ENCODE assay signal across 1 cellular context in the genomic region with DNA sequence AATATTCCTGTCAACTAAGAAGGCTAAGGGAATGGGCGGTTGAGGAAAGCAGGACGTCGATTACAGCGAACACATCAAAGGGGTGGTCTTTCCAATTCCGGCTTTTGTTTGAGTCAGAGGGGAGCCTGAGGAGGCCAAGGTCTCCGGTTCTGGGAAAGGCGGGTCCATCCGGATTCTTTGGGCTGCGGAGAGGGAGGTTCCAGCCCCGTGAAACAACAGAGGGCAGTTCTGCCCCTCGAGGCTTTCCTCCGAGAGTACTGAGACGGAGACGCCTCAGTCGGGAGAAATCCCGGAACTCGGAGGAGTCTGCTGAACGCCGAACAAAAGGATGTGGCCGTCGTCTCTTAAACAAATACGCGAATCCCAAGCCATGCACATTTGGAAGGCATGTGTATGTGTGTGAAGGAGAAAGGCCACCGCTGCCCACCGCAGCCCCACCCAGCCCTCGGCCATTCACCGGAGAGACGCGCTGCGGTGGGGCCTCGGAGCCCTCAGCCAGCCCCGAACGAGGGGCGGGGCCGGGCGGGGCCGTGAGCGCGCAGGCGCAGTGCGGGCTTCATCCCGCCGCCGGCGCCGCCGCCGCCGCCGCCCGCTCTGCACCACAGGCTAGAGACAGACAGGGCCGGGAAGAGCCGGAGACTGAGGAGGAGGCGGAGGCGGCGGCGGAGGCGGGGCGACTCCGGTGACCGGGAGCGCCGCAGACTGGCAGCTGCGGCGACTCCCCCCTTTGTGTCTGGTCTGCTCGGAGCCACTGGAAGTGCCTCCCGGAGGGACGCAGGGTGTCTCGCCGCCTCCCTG.
TF ChIP-seq lines count a peak whose summit lies in the region.

BMPR2 (plus strand) TSS at position 717 of the 798 bp plus-strand sequence. CDS start 1,148 bp downstream, outside the sequence.

TF ChIP-seq in A549, 52 proteins besides CTCF, POLR2A, EP300 and RAD21 (continued from another document):
- TF ChIP-seq TP53 (CRISPR knock-in tag; IDR thresholded peaks at IDR 0.05) = 0 out of 2 replicates have a peak, but pooled peaks have one; percentile 39
- TF ChIP-seq HOXB5 (CRISPR knock-in tag; IDR thresholded peaks at IDR 0.05) = no peak
- no peak for TF ChIP-seq KDM5A (IDR thresholded peaks at IDR 0.05)
- no peak for TF ChIP-seq ZFP36 (IDR thresholded peaks at IDR 0.05; ENCODE audit: borderline replicate concordance, partially characterized antibody)
- TF ChIP-seq ZNF302 (CRISPR knock-in tag; IDR thresholded peaks at IDR 0.05) = no peak
- no peak for TF ChIP-seq HOXB13 (CRISPR knock-in tag; IDR thresholded peaks at IDR 0.05; ENCODE audit: low read depth)
- TF ChIP-seq SMC3 (IDR thresholded peaks at IDR 0.05) = no peak
- TF ChIP-seq FOSB (CRISPR knock-in tag; IDR thresholded peaks at IDR 0.05) = no peak
- TF ChIP-seq FOXS1 (CRISPR knock-in tag; IDR thresholded peaks at IDR 0.05) = no peak
- TF ChIP-seq EHF (CRISPR knock-in tag; IDR thresholded peaks at IDR 0.05) = no peak
- no peak for TF ChIP-seq HDAC2 (IDR thresholded peaks at IDR 0.05)
- TF ChIP-seq, protein P1, sequence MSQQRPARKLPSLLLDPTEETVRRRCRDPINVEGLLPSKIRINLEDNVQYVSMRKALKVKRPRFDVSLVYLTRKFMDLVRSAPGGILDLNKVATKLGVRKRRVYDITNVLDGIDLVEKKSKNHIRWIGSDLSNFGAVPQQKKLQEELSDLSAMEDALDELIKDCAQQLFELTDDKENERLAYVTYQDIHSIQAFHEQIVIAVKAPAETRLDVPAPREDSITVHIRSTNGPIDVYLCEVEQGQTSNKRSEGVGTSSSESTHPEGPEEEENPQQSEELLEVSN (IDR thresholded peaks at IDR 0.05; ENCODE audit: borderline replicate concordance, low read depth) = peak; percentile 28
- no peak for TF ChIP-seq KDM1A (IDR thresholded peaks at IDR 0.05; ENCODE audit: low read depth)
- no peak for TF ChIP-seq TFCP2L1 (CRISPR knock-in tag; IDR thresholded peaks at IDR 0.05)
- no peak for TF ChIP-seq ATOH8 (CRISPR knock-in tag; IDR thresholded peaks at IDR 0.05; ENCODE audit: low read depth)
- TF ChIP-seq, protein P2, sequence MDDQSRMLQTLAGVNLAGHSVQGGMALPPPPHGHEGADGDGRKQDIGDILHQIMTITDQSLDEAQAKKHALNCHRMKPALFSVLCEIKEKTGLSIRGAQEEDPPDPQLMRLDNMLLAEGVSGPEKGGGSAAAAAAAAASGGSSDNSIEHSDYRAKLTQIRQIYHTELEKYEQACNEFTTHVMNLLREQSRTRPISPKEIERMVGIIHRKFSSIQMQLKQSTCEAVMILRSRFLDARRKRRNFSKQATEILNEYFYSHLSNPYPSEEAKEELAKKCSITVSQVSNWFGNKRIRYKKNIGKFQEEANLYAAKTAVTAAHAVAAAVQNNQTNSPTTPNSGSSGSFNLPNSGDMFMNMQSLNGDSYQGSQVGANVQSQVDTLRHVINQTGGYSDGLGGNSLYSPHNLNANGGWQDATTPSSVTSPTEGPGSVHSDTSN (IDR thresholded peaks at IDR 0.05) = no peak
- no peak for TF ChIP-seq GATA3 (IDR thresholded peaks at IDR 0.05; ENCODE audit: borderline replicate concordance)
- TF ChIP-seq POLR2AphosphoS2 (conservative IDR thresholded peaks at IDR 0.05; ENCODE audit: low read length) = no peak
- no peak for TF ChIP-seq CHD2 (IDR thresholded peaks at IDR 0.05; ENCODE audit: low read length, partially characterized antibody)
- no peak; the same call in 1 of the 2 replicates for TF ChIP-seq RNF2 (IDR thresholded peaks at IDR 0.05; ENCODE audit: borderline replicate concordance, low read depth)
- TF ChIP-seq PHF8 (IDR thresholded peaks at IDR 0.05; ENCODE audit: borderline replicate concordance, low read depth) = peak; percentile 77
- 0 out of 2 replicates have a peak, but pooled peaks have one; percentile 51 for TF ChIP-seq MYC (IDR thresholded peaks at IDR 0.05; ENCODE audit: borderline replicate concordance, low read length)
- TF ChIP-seq RARB (CRISPR knock-in tag; IDR thresholded peaks at IDR 0.05) = no peak
- TF ChIP-seq EHMT2 (IDR thresholded peaks at IDR 0.05; ENCODE audit: low read depth) = no peak
- no peak for TF ChIP-seq ELK1 (IDR thresholded peaks at IDR 0.05; ENCODE audit: low read depth, low read length)
- TF ChIP-seq RCOR1 (IDR thresholded peaks at IDR 0.05; ENCODE audit: low read depth, low read length) = no peak
- no peak for TF ChIP-seq CBX8 (IDR thresholded peaks at IDR 0.05)
- TF ChIP-seq USF2 (IDR thresholded peaks at IDR 0.05) = no peak
- TF ChIP-seq, protein P3, sequence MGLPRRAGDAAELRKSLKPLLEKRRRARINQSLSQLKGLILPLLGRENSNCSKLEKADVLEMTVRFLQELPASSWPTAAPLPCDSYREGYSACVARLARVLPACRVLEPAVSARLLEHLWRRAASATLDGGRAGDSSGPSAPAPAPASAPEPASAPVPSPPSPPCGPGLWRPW (IDR thresholded peaks at IDR 0.05) = no peak
- TF ChIP-seq, protein P4, sequence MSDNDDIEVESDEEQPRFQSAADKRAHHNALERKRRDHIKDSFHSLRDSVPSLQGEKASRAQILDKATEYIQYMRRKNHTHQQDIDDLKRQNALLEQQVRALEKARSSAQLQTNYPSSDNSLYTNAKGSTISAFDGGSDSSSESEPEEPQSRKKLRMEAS (IDR thresholded peaks at IDR 0.05) = peak; percentile 25
- no peak for TF ChIP-seq BHLHE40 (IDR thresholded peaks at IDR 0.05; ENCODE audit: low read depth, low read length)
- TF ChIP-seq CHD4 (IDR thresholded peaks at IDR 0.05; ENCODE audit: borderline replicate concordance) = no peak
- TF ChIP-seq BCL3 (IDR thresholded peaks at IDR 0.05) = peak; percentile 92
